ENCODE assay signal across 25 cellular contexts in genomic region chr10:123299598-123299997, GRCh38.
DNase-seq lines count a peak whose midpoint lies in the region; ATAC-seq, FAIRE-seq and TF ChIP-seq lines count a peak whose summit lies in the region.
"Had no signal": no experiment of that assay in that cellular context is flagged by ENCODE, and none has a peak within 500 bp of the region (broad histone marks: within the 10 kb centered on the region; RNA-seq: fewer than 3 reads in every experiment).

No MANE protein-coding gene starts in this region.

- H3K36me3 ChIP-seq in HepG2 (replicated peaks in 1 of 2; ENCODE audit: control insufficient read depth in 1 of 2, insufficient read depth in 2 of 2, low read length in 2 of 2) (no peaks in the 10 kb centered on the region), right lobe of liver (no peaks in the 10 kb centered on the region), endodermal cell (ENCODE audit: control insufficient read depth, insufficient read depth, low read length) (no peaks in the 10 kb centered on the region), upper lobe of right lung (no peaks in the 10 kb centered on the region)
- H3K36me3 ChIP-seq: BE2C had no signal

- no peaks in the 10 kb centered on the region for H3K4me1 Mint-ChIP-seq in endodermal cell
- H3K4me1 Mint-ChIP-seq in glutamatergic neuron (ENCODE audit: low read depth, unreplicated experiment), result peaks cover 5% of the 10 kb centered on the region
- H3K4me1 Mint-ChIP-seq: CD14-positive monocyte; CD8-positive, alpha-beta memory T cell had no signal

- TF ChIP-seq EP300 in HepG2 (IDR thresholded peaks at IDR 0.05; ENCODE audit: low read depth in 2 of 2, low read length in 2 of 2), result no peak
- TF ChIP-seq EP300 in HepG2 (CRISPR knock-in tag; IDR thresholded peaks at IDR 0.05; ENCODE audit: borderline replicate concordance), result no peak

- peaks cover 5% of the 10 kb centered on the region for H3K9me3 ChIP-seq in HepG2 (ENCODE audit: low read length)
- no peaks in the 10 kb centered on the region for H3K9me3 ChIP-seq in right lobe of liver
- peaks cover 7% of the 10 kb centered on the region for H3K9me3 ChIP-seq in endodermal cell (ENCODE audit: control insufficient read depth, low read length)
- no peaks in the 10 kb centered on the region for H3K9me3 ChIP-seq in upper lobe of right lung
- H3K9me3 ChIP-seq: A549, BE2C had no signal

- no peak overlapping the region for H3K27ac ChIP-seq in HepG2 (ENCODE audit: extremely low read length, insufficient read depth, low read length)
- no peak overlapping the region for H3K27ac ChIP-seq in right lobe of liver
- no peak overlapping the region for H3K27ac ChIP-seq in endodermal cell (ENCODE audit: low read depth, low read length)
- no peak overlapping the region for H3K27ac ChIP-seq in upper lobe of right lung
- H3K27ac ChIP-seq: A549; BLaER1 treated with 17β-estradiol and CSF1 and Interleukin-3, amounts not matched to agents 10 nM and 100 nM had no signal

- in situ Hi-C loops in HepG2 (cut with HindIII; ENCODE audit: extremely low pct_ligation_motif_present, low pct_unique_long_range_greater_than_20kb), result no loop called here

- TF ChIP-seq POLR2A in HepG2 (IDR thresholded peaks at IDR 0.05; ENCODE audit: insufficient read depth in 1 of 2, low read depth in 2 of 2, low read length in 2 of 2) (no peak), right lobe of liver (IDR thresholded peaks at IDR 0.05) (no peak)

- H3K79me2 ChIP-seq in HepG2 (ENCODE audit: insufficient read depth, low read length), result no peaks in the 10 kb centered on the region

- H3K4me2 ChIP-seq in HepG2 (ENCODE audit: low read depth, low read length), result no peak overlapping the region
- H3K4me2 ChIP-seq: A549; BLaER1 treated with 17β-estradiol and CSF1 and Interleukin-3, amounts not matched to agents 10 nM and 100 nM had no signal

- 9% methylated on average over 5 of the region's 6 CpGs for WGBS in HepG2 (ENCODE audit: low lambda C conversion rate)
- WGBS in right lobe of liver (ENCODE audit: insufficient coverage, low coverage, low lambda C conversion rate, missing lambda C conversion rate), result 40% methylated on average over 1 of the region's 6 CpGs
- 87 to 100% methylated on average over 1 to 6 of the region's 6 CpGs for WGBS in endodermal cell (ENCODE audit: insufficient coverage in 1 of 2, insufficient read length in 1 of 2), 2 experiments

- H3K4me3 Mint-ChIP-seq in endodermal cell (no peak overlapping the region), glutamatergic neuron (ENCODE audit: unreplicated experiment) (no peak overlapping the region)
- H3K4me3 Mint-ChIP-seq: CD14-positive monocyte; CD4-positive, alpha-beta T cell; CD8-positive, alpha-beta memory T cell; H9 had no signal

- ATAC-seq in HepG2 (peak; percentile 70), right lobe of liver (no peak), upper lobe of right lung (peak; percentile 26), HG02970 (IDR thresholded peaks at IDR 0.05; ENCODE audit: low FRiP score, unreplicated experiment) (no peak)
- ATAC-seq: A549, HCT116 had no signal

- FAIRE-seq in HepG2 (lab: Jason Lieb, UNC), result no peak
- FAIRE-seq: A549, D721Med, GM12891, GM18507 had no signal

- intact Hi-C loops in HepG2 (cut with micrococcal nuclease; ENCODE audit: unreplicated experiment), result no loop called here
- intact Hi-C loops in right lobe of liver (cut with DNase I), result no loop called here
- intact Hi-C loops in upper lobe of right lung (cut with DNase I), result no loop called here

- H3K27me3 Mint-ChIP-seq in endodermal cell (ENCODE audit: insufficient read depth), result no peaks in the 10 kb centered on the region
- peaks cover 2% of the 10 kb centered on the region for H3K27me3 Mint-ChIP-seq in glutamatergic neuron (ENCODE audit: unreplicated experiment)
- H3K27me3 Mint-ChIP-seq: CD4-positive, alpha-beta T cell had no signal

- H3K27me3 ChIP-seq in HepG2 (ENCODE audit: control insufficient read depth in 1 of 2, insufficient read depth in 2 of 2, low read length in 2 of 2) (no peaks in the 10 kb centered on the region; a peak in 1 of 5 replicates), right lobe of liver (no peaks in the 10 kb centered on the region), endodermal cell (ENCODE audit: control insufficient read depth, insufficient read depth, low read length, poor library complexity, severe bottlenecking) (no peaks in the 10 kb centered on the region), upper lobe of right lung (no peaks in the 10 kb centered on the region)
- H3K27me3 ChIP-seq: BE2C; BLaER1 treated with 17β-estradiol and CSF1 and Interleukin-3, amounts not matched to agents 10 nM and 100 nM had no signal

- no peak overlapping the region for H2AFZ ChIP-seq in HepG2 (ENCODE audit: low read length)

- no peak overlapping the region for H3K4me3 ChIP-seq in HepG2 (replicated peaks in 1 of 3; ENCODE audit: insufficient read depth in 1 of 3, low read depth in 2 of 3, low read length in 3 of 3)
- H3K4me3 ChIP-seq in right lobe of liver, result no peak overlapping the region
- H3K4me3 ChIP-seq in endodermal cell (ENCODE audit: low read length), result no peak overlapping the region
- no peak overlapping the region for H3K4me3 ChIP-seq in upper lobe of right lung
- H3K4me3 ChIP-seq: A549; BLaER1 treated with 17β-estradiol and CSF1 and Interleukin-3, amounts not matched to agents 10 nM and 100 nM had no signal

- H4K20me1 ChIP-seq in HepG2 (ENCODE audit: insufficient read depth, low read length), result no peaks in the 10 kb centered on the region
- H4K20me1 ChIP-seq: BLaER1 treated with 17β-estradiol and CSF1 and Interleukin-3, amounts not matched to agents 10 nM and 100 nM had no signal

- TF ChIP-seq RAD21 in HepG2 (CRISPR knock-in tag; IDR thresholded peaks at IDR 0.05), result no peak

- TF ChIP-seq CTCF in HepG2 (CRISPR knock-in tag; IDR thresholded peaks at IDR 0.05) (no peak), right lobe of liver (IDR thresholded peaks at IDR 0.05) (no peak), endodermal cell (conservative IDR thresholded peaks at IDR 0.05) (no peak), upper lobe of right lung (IDR thresholded peaks at IDR 0.05) (no peak), glutamatergic neuron (IDR thresholded peaks at IDR 0.05; ENCODE audit: partially characterized antibody, unreplicated experiment) (no peak)

- CTCF ChIA-PET in HepG2 (lab: Yijun Ruan, JAX; ENCODE audit: low intra/inter-chr PET ratio, low total read pairs), result no interaction called here

- peaks cover 5% of the 10 kb centered on the region for H3K36me3 Mint-ChIP-seq in endodermal cell (ENCODE audit: low read depth)
- no peaks in the 10 kb centered on the region for H3K36me3 Mint-ChIP-seq in glutamatergic neuron (ENCODE audit: unreplicated experiment)
- H3K36me3 Mint-ChIP-seq: CD14-positive monocyte had no signal

- H3K9me3 Mint-ChIP-seq in endodermal cell (peaks cover 20% of the 10 kb centered on the region), glutamatergic neuron (ENCODE audit: unreplicated experiment) (no peaks in the 10 kb centered on the region)
- H3K9me3 Mint-ChIP-seq: CD4-positive, alpha-beta T cell had no signal

- H3K9ac ChIP-seq in HepG2 (ENCODE audit: insufficient read depth, low read depth, low read length) (no peak overlapping the region), endodermal cell (ENCODE audit: extremely low read depth, low read length, poor library complexity, severe bottlenecking) (no peak overlapping the region)
- H3K9ac ChIP-seq: BLaER1 treated with 17β-estradiol and CSF1 and Interleukin-3, amounts not matched to agents 10 nM and 100 nM had no signal

- no TSS peak for BruUV-seq in HepG2 (replicated peaks; lab: Mats Ljungman, UMichigan)

- H3K27ac Mint-ChIP-seq in endodermal cell (no peak overlapping the region), glutamatergic neuron (ENCODE audit: unreplicated experiment) (no peak overlapping the region)
- H3K27ac Mint-ChIP-seq: CD14-positive monocyte; CD4-positive, alpha-beta T cell; CD8-positive, alpha-beta memory T cell; H9 had no signal

- POLR2A ChIA-PET in HepG2 (lab: Yijun Ruan, JAX), result no interaction called here

- H3K4me1 ChIP-seq in HepG2 (ENCODE audit: insufficient read depth, low read length) (no peaks in the 10 kb centered on the region), right lobe of liver (no peaks in the 10 kb centered on the region), endodermal cell (ENCODE audit: control insufficient read depth, insufficient read depth, low read length) (no peaks in the 10 kb centered on the region), upper lobe of right lung (no peaks in the 10 kb centered on the region)
- H3K4me1 ChIP-seq: A549 had no signal

- no peak for DNase-seq in HepG2 (ENCODE audit: low spot score)
- DNase-seq in right lobe of liver, result no peak
- peak; percentile 36 for DNase-seq in endodermal cell
- no peak for DNase-seq in upper lobe of right lung
- DNase-seq in glutamatergic neuron, result no peak
- DNase-seq: 8988T; ACHN; AML-193; BE2C; CD4-positive, alpha-beta T cell; CD8-positive, alpha-beta memory T cell; DMS 273 treated with DMSO at 0.1 percent for 48 hours; DMS53; DMS79 treated with DMSO at 0.1 percent for 48 hours; GF-D8; GOT3; H9 had no signal

TF ChIP-seq in HepG2, 621 proteins besides CTCF, POLR2A, EP300 and RAD21 (continues in another document):
- TF ChIP-seq BATF2 (CRISPR knock-in tag; IDR thresholded peaks at IDR 0.05), result no peak
- no peak for TF ChIP-seq ZNF12 (CRISPR knock-in tag; IDR thresholded peaks at IDR 0.05)

Comparison
In these comparisons a context has a peak if more than half of its experiments do, and no peak if none do; other contexts are left out.
1. ATAC-seq: peak in HepG2 (single experiment) and upper lobe of right lung (single experiment); none in right lobe of liver (0 of 4) and HG02970 (single experiment).